8 cellular contexts compared by ENCODE assay signal in the genomic region with DNA sequence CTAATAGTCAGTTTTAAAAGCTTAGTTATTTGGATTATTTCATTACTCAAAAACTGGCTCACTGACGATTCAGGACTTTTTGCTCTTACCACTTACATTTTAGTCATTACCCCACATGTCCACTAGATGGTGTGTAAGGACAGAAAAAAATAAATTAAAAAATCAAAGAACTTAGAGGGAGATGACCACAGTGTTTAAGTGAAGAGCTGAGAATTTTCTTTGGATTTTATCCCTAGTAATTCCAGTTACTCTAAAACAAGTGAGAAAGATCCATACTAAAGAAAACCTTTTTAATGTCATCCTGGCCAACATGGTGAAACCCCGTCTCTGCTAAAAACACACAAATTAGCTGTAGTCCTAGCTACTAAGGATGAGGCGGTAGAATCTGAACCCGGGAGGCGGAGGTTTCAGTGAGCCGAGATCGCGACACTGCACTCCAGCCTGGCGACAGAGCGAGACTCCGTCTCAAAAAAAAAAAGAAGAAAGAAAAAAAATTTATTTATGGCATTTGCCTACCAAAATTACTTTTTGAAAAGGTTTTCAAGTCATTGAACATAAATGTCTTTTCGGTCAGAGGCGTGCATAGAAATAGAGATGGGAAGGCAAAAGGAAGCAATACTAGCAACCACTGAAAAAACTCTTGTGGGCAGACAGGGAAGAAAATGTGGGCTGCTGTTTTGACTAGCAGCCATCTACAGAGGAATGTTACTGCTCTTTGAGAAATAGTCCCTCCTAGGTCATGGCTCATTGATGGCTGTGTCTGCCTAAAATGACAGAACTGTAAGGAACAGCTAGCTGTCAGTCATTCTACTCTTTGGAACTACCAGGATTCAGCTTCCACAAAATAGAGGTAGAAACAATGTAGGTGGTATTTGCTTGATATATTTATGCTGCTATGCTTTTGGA. TPM values are rescaled to one million over a fixed set of nuclear protein-coding genes. Genes with fewer than 3 reads are reported as not detected.
A peak's percentile ranks its signal among the peaks of the same experiment; 100 is the strongest.
DNase-seq lines count a peak whose midpoint lies in the region; ATAC-seq, FAIRE-seq and TF ChIP-seq lines count a peak whose summit lies in the region.

No MANE protein-coding gene starts in this region.

- H3K9me3 Mint-ChIP-seq in neural crest cell: no peaks in the 10 kb centered on the region

- no peaks in the 10 kb centered on the region for H3K36me3 Mint-ChIP-seq in neural crest cell (ENCODE audit: low read depth)

- no peak overlapping the region for H3K27ac Mint-ChIP-seq in neural crest cell (ENCODE audit: unreplicated experiment)

- peak overlapping the region; percentile 87 for H3K4me3 Mint-ChIP-seq in neural crest cell

- ATAC-seq in GM21529 (IDR thresholded peaks at IDR 0.05; ENCODE audit: unreplicated experiment): peak; percentile 75

- DNase-seq in A172 (ENCODE audit: low spot score) (peak; percentile 30), DMS53 treated with DMSO at 0.1 percent for 48 hours (lab: John Stamatoyannopoulos, UW; ENCODE audit: unreplicated experiment) (peak; percentile 11), HTR-8/SVneo (ENCODE audit: insufficient read length, low spot score) (peak; percentile 39), SW480 (ENCODE audit: low spot score) (peak; percentile 43), fibroblast of gingiva (ENCODE audit: low read depth) (peak; percentile 51), neural crest cell (ENCODE audit: low read depth, low spot score) (peak; percentile 13), ecto neural progenitor cell (ENCODE audit: low spot score) (no peak)

- peak; percentile 79 for TF ChIP-seq CTCF in neural crest cell (conservative IDR thresholded peaks at IDR 0.05)

- H3K27me3 Mint-ChIP-seq in neural crest cell (ENCODE audit: low read depth): no peaks in the 10 kb centered on the region

- H3K4me1 Mint-ChIP-seq in neural crest cell: peaks cover 13% of the 10 kb centered on the region

- no peak for FAIRE-seq in HTR-8/SVneo (lab: Jason Lieb, UNC)

RNA-seq across cellular contexts. Expression of gene TMPRSS11B, which starts 26.6 kb away (rescaled TPM):
- total RNA-seq in A172 (2014; rRNA removed; shearing (Covaris generic)): not detected in 2 replicates
- not detected in 2 replicates for total RNA-seq in neural crest cell
